22 cellular contexts compared by ENCODE assay signal in the genomic region with DNA sequence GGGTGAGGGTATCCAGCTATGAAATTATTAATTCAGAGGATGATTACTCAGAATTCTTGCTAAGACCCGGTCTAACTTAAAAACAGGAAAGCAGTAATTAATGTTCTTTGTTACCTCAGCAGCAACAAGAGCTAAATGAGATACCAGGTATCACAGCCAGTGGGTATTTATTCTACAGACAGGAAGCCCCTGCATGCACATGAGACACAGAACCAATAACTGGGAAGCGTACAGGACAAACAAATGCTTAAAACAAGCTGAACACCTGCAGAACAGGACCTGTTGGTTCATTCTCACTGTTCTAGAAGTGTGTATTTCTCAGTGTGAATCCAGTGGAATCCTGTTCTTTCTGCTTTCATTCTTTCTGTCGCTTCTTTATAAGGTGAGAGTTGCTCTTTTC. TPM values are rescaled to one million over a fixed set of nuclear protein-coding genes. Genes with fewer than 3 reads are reported as not detected.
A peak's percentile ranks its signal among the peaks of the same experiment; 100 is the strongest.
DNase-seq lines count a peak whose midpoint lies in the region; ATAC-seq lines count a peak whose summit lies in the region.
"Had no signal": no experiment of that assay in that cellular context is flagged by ENCODE, and none has a peak within 500 bp of the region (broad histone marks: within the 10 kb centered on the region; RNA-seq: fewer than 3 reads in every experiment).

No MANE protein-coding gene starts in this region.

- H3K4me3 Mint-ChIP-seq in activated CD4-positive, alpha-beta T cell treated with anti-CD3 and anti-CD28 coated beads for 36 hours, result peak overlapping the region; percentile 5
- peak overlapping the region in 7 of 8 donors; percentile 4 to 72 (median 49) for H3K4me3 Mint-ChIP-seq in CD4-positive, alpha-beta memory T cell
- H3K4me3 Mint-ChIP-seq in T-helper 17 cell, result no peak overlapping the region
- peak overlapping the region in 2 of 8 donors; percentile 21 to 37 for H3K4me3 Mint-ChIP-seq in naive B cell
- H3K4me3 Mint-ChIP-seq: mesothelial cell of epicardium, neural crest cell had no signal

- intact Hi-C loops in activated CD4-positive, alpha-beta T cell treated with anti-CD3 and anti-CD28 coated beads for 36 hours (cut with DNase I, micrococcal nuclease), result no loop called here
- intact Hi-C loops in CD4-positive, alpha-beta memory T cell (cut with micrococcal nuclease), result no loop called here

- no peak overlapping the region for H3K23ac ChIP-seq in trophoblast cell (ENCODE audit: low read length)

- H3K4me3 ChIP-seq in CD4-positive, alpha-beta memory T cell (ENCODE audit: low read length in 2 of 2), result no peak overlapping the region
- no peak overlapping the region for H3K4me3 ChIP-seq in trophoblast cell (ENCODE audit: low read depth, low read length)
- H3K4me3 ChIP-seq: adrenal gland, BLaER1, coronary artery, heart left ventricle, prostate gland had no signal

- no peak for DNase-seq in activated CD4-positive, alpha-beta T cell treated with anti-CD3 and anti-CD28 coated beads for 36 hours
- no peak for DNase-seq in activated CD4-positive, alpha-beta T cell treated with anti-CD3 and anti-CD28 coated beads for 4 hours
- DNase-seq in CD4-positive, alpha-beta memory T cell, result peak in 1 of 5 donors; percentile 28
- DNase-seq in T-helper 17 cell (no peak), naive B cell (no peak), trophoblast cell (no peak)
- DNase-seq: adrenal gland, DMS 273 treated with DMSO at 0.1 percent for 48 hours, heart left ventricle, NCI-H1105, NCI-H524 treated with DMSO at 0.1 percent for 48 hours, PC-3, SHP77 treated with DMSO at 0.1 percent for 48 hours had no signal

- POLR2A ChIA-PET in activated CD4-positive, alpha-beta T cell treated with anti-CD3 and anti-CD28 coated beads for 36 hours (lab: Charles Lee), result no interaction called here
- POLR2A ChIA-PET in CD4-positive, alpha-beta memory T cell (lab: Charles Lee; ENCODE audit: partially characterized antibody), result interaction anchor here (0.9 to 2.7 kb wide), 8 partner anchors 12 to 117 kb away, joined by 3 to 25 read pairs (median 5); a partner anchor contains a TSS

- H3K9ac ChIP-seq in trophoblast cell (ENCODE audit: low read length), result no peak overlapping the region
- H3K9ac ChIP-seq: BLaER1 had no signal

- no peaks in the 10 kb centered on the region for H3K36me3 ChIP-seq in CD4-positive, alpha-beta memory T cell (ENCODE audit: insufficient read depth, low read length)
- H3K36me3 ChIP-seq in trophoblast cell (ENCODE audit: control insufficient read depth in 1 of 2, insufficient read depth in 2 of 2, low read length in 2 of 2), result no peaks in the 10 kb centered on the region
- H3K36me3 ChIP-seq: adrenal gland, BLaER1, heart left ventricle, prostate gland had no signal

- CTCF ChIA-PET in activated CD4-positive, alpha-beta T cell treated with anti-CD3 and anti-CD28 coated beads for 36 hours (lab: Charles Lee), result interaction anchor here (0.8 to 1.8 kb wide), 5 partner anchors 11 to 55 kb away, joined by 3 to 7 read pairs (median 4); no protein-coding TSS in a partner anchor
- CTCF ChIA-PET in CD4-positive, alpha-beta memory T cell (lab: Charles Lee; ENCODE audit: partially characterized antibody), result interaction anchor here (1.0 to 2.2 kb wide), 7 partner anchors 11 to 67 kb away, joined by 3 to 16 read pairs (median 5); no protein-coding TSS in a partner anchor

- H2AFZ ChIP-seq in trophoblast cell (ENCODE audit: insufficient read depth, low read length, poor library complexity), result no peak overlapping the region

- no peak overlapping the region for H4K12ac ChIP-seq in trophoblast cell (ENCODE audit: low read depth, low read length)

- H3K18ac ChIP-seq in trophoblast cell (ENCODE audit: low read length), result no peak overlapping the region

- H3K27ac Mint-ChIP-seq in activated CD4-positive, alpha-beta T cell treated with anti-CD3 and anti-CD28 coated beads for 36 hours, result peak overlapping the region; percentile 37
- peak overlapping the region; percentile 26 to 95 (median 88) for H3K27ac Mint-ChIP-seq in CD4-positive, alpha-beta memory T cell
- H3K27ac Mint-ChIP-seq in T-helper 17 cell, result peak overlapping the region; percentile 93
- peak overlapping the region in 5 of 6 donors; percentile 41 to 78 (median 62) for H3K27ac Mint-ChIP-seq in naive B cell
- H3K27ac Mint-ChIP-seq: mesothelial cell of epicardium had no signal

- ATAC-seq in activated CD4-positive, alpha-beta T cell treated with anti-CD3 and anti-CD28 coated beads for 36 hours, result peak; percentile 31
- ATAC-seq in T-helper 17 cell (peak; percentile 42), naive B cell (ENCODE audit: low read depth in 2 of 2) (no peak), GM19467 (IDR thresholded peaks at IDR 0.05; ENCODE audit: unreplicated experiment) (no peak), HG03442 (IDR thresholded peaks at IDR 0.05; ENCODE audit: unreplicated experiment) (no peak)
- ATAC-seq: heart left ventricle, left lobe of liver, PC-3 had no signal

- H3K9me3 ChIP-seq in CD4-positive, alpha-beta memory T cell (ENCODE audit: control insufficient read depth in 1 of 2, low read length in 2 of 2), result no peaks in the 10 kb centered on the region
- H3K9me3 ChIP-seq in T-helper 17 cell (ENCODE audit: control insufficient read depth, low read length, poor library complexity, severe bottlenecking), result no peaks in the 10 kb centered on the region
- no peaks in the 10 kb centered on the region for H3K9me3 ChIP-seq in trophoblast cell (ENCODE audit: insufficient read depth, low read depth, low read length)
- H3K9me3 ChIP-seq: adrenal gland, BLaER1, heart left ventricle, prostate gland had no signal

- H2AK5ac ChIP-seq in trophoblast cell (ENCODE audit: low read length), result no peak overlapping the region

- H3K27me3 Mint-ChIP-seq in activated CD4-positive, alpha-beta T cell treated with anti-CD3 and anti-CD28 coated beads for 36 hours, result no peaks in the 10 kb centered on the region
- H3K27me3 Mint-ChIP-seq in CD4-positive, alpha-beta memory T cell, result no peaks in the 10 kb centered on the region
- H3K27me3 Mint-ChIP-seq in T-helper 17 cell (no peaks in the 10 kb centered on the region), naive B cell (no peaks in the 10 kb centered on the region)

- H3K4me2 ChIP-seq in trophoblast cell (ENCODE audit: low read length), result no peak overlapping the region
- H3K4me2 ChIP-seq: BLaER1 had no signal

- no peaks in the 10 kb centered on the region for H3K79me2 ChIP-seq in trophoblast cell (ENCODE audit: control insufficient read depth, insufficient read depth, low read length, poor library complexity)

- H3K9me3 Mint-ChIP-seq in activated CD4-positive, alpha-beta T cell treated with anti-CD3 and anti-CD28 coated beads for 36 hours (ENCODE audit: low read depth), result no peaks in the 10 kb centered on the region
- H3K9me3 Mint-ChIP-seq in CD4-positive, alpha-beta memory T cell, result no peaks in the 10 kb centered on the region
- H3K9me3 Mint-ChIP-seq in naive B cell, result peaks cover 0 to 2% (median 0%) of the 10 kb centered on the region in 7 donors
- H3K9me3 Mint-ChIP-seq: mesothelial cell of epicardium, neural crest cell had no signal

- H3K4ac ChIP-seq in trophoblast cell (ENCODE audit: low read depth, low read length), result no peak overlapping the region

- no peaks in the 10 kb centered on the region for H3K27me3 ChIP-seq in CD4-positive, alpha-beta memory T cell (ENCODE audit: insufficient read depth, low read length)
- no peaks in the 10 kb centered on the region for H3K27me3 ChIP-seq in trophoblast cell (ENCODE audit: insufficient read depth, low read length)
- H3K27me3 ChIP-seq: adrenal gland, BLaER1 had no signal

- H2BK12ac ChIP-seq in trophoblast cell (ENCODE audit: low read length), result no peak overlapping the region

- H3K79me1 ChIP-seq in trophoblast cell (ENCODE audit: low read length), result no peaks in the 10 kb centered on the region

- peaks cover 71% of the 10 kb centered on the region for H3K4me1 Mint-ChIP-seq in activated CD4-positive, alpha-beta T cell treated with anti-CD3 and anti-CD28 coated beads for 36 hours
- H3K4me1 Mint-ChIP-seq in CD4-positive, alpha-beta memory T cell, result peaks cover 68 to 91% (median 80%) of the 10 kb centered on the region in 4 donors
- H3K4me1 Mint-ChIP-seq in T-helper 17 cell (peaks cover 59% of the 10 kb centered on the region), naive B cell (peaks cover 23 to 57% (median 57%) of the 10 kb centered on the region in 3 donors)
- H3K4me1 Mint-ChIP-seq: mesothelial cell of epicardium had no signal

- no peak overlapping the region for H3K14ac ChIP-seq in trophoblast cell (ENCODE audit: low read length)

- peaks cover 94% of the 10 kb centered on the region for H3K4me1 ChIP-seq in CD4-positive, alpha-beta memory T cell (ENCODE audit: insufficient read depth, low read length)
- no peaks in the 10 kb centered on the region for H3K4me1 ChIP-seq in trophoblast cell (ENCODE audit: control insufficient read depth in 1 of 2, insufficient read depth in 2 of 2, low read length in 2 of 2)
- H3K4me1 ChIP-seq: adrenal gland, heart left ventricle, prostate gland had no signal

- H2BK5ac ChIP-seq in trophoblast cell (ENCODE audit: low read depth, low read length, poor library complexity), result no peak overlapping the region

- H3K36me3 Mint-ChIP-seq in activated CD4-positive, alpha-beta T cell treated with anti-CD3 and anti-CD28 coated beads for 36 hours (ENCODE audit: low read depth), result no peaks in the 10 kb centered on the region
- peaks cover 7 to 8% of the 10 kb centered on the region in 2 donors for H3K36me3 Mint-ChIP-seq in CD4-positive, alpha-beta memory T cell
- H3K36me3 Mint-ChIP-seq in T-helper 17 cell (ENCODE audit: low read depth), result peaks cover 5% of the 10 kb centered on the region
- peaks cover 0 to 8% of the 10 kb centered on the region in 2 donors for H3K36me3 Mint-ChIP-seq in naive B cell
- H3K36me3 Mint-ChIP-seq: mesothelial cell of epicardium had no signal

- H4K91ac ChIP-seq in trophoblast cell (ENCODE audit: low read depth, low read length), result no peak overlapping the region

- H3K27ac ChIP-seq in CD4-positive, alpha-beta memory T cell (ENCODE audit: low read depth, low read length), result no peak overlapping the region
- H3K27ac ChIP-seq in trophoblast cell (ENCODE audit: low read depth, low read length), result no peak overlapping the region
- H3K27ac ChIP-seq: adrenal gland, BLaER1, coronary artery, heart left ventricle, prostate gland had no signal

- WGBS in trophoblast cell (ENCODE audit: extremely low coverage, insufficient coverage, insufficient read length), result no CpG with 5 or more reads among the region's 3 CpGs

- no peak overlapping the region for H2BK120ac ChIP-seq in trophoblast cell (ENCODE audit: insufficient read depth, low read length, poor library complexity)

- no peak overlapping the region for H4K8ac ChIP-seq in trophoblast cell (ENCODE audit: low read depth, low read length)

RNA-seq across cellular contexts. Expression of a gene that starts 30.9 kb away (rescaled TPM):
- 10 to 100 TPM in 1 of 2 experiments, 1 to 10 TPM in 1; 9.0 to 11.0 TPM for total RNA-seq in activated CD4-positive, alpha-beta T cell treated with anti-CD3 and anti-CD28 coated beads for 36 hours
- 10 to 100 TPM; 85.2 to 90.2 TPM for total RNA-seq in CD4-positive, alpha-beta memory T cell
- polyA plus RNA-seq in CD4-positive, alpha-beta memory T cell, result 100 to 1,000 TPM in 1 of 2 donors, 10 to 100 TPM in 1; 78.9 to 105 TPM
- total RNA-seq in T-helper 17 cell, result 10 to 100 TPM; 49.6 to 58.3 TPM
- polyA plus RNA-seq in naive B cell (ENCODE audit: low read depth in 6 of 6), result 10 to 100 TPM; 16.9 to 25.7 (median 18.3) TPM
- 0.10 and 0.12 TPM in 2 replicates for polyA plus RNA-seq in trophoblast cell (2013)
- total RNA-seq: mesothelial cell of epicardium, PC-3, skeletal muscle tissue had no signal

Comparison
In these comparisons a context has a peak if more than half of its experiments do, and no peak if none do; other contexts are left out.
1. ATAC-seq: peak in activated CD4-positive, alpha-beta T cell treated with anti-CD3 and anti-CD28 coated beads for 36 hours (single experiment) and T-helper 17 cell (single experiment); none in naive B cell (0 of 2), GM19467 (single experiment) and HG03442 (single experiment).
2. H3K27ac Mint-ChIP-seq: peak in every context shown above with its lines; median percentile 93 in T-helper 17 cell; 88 in CD4-positive, alpha-beta memory T cell; 62 in naive B cell; 37 in activated CD4-positive, alpha-beta T cell treated with anti-CD3 and anti-CD28 coated beads for 36 hours.
3. RNA of a gene that starts 30.9 kb away (total RNA-seq): 85.2 to 90.2 TPM in CD4-positive, alpha-beta memory T cell and 49.6 to 58.3 TPM in T-helper 17 cell; 9.0 to 11.0 TPM in activated CD4-positive, alpha-beta T cell treated with anti-CD3 and anti-CD28 coated beads for 36 hours; every median in the first group is over 4 times any median in the second.